Comparison of ENCODE assay signal across 9 cellular contexts in the genomic region with DNA sequence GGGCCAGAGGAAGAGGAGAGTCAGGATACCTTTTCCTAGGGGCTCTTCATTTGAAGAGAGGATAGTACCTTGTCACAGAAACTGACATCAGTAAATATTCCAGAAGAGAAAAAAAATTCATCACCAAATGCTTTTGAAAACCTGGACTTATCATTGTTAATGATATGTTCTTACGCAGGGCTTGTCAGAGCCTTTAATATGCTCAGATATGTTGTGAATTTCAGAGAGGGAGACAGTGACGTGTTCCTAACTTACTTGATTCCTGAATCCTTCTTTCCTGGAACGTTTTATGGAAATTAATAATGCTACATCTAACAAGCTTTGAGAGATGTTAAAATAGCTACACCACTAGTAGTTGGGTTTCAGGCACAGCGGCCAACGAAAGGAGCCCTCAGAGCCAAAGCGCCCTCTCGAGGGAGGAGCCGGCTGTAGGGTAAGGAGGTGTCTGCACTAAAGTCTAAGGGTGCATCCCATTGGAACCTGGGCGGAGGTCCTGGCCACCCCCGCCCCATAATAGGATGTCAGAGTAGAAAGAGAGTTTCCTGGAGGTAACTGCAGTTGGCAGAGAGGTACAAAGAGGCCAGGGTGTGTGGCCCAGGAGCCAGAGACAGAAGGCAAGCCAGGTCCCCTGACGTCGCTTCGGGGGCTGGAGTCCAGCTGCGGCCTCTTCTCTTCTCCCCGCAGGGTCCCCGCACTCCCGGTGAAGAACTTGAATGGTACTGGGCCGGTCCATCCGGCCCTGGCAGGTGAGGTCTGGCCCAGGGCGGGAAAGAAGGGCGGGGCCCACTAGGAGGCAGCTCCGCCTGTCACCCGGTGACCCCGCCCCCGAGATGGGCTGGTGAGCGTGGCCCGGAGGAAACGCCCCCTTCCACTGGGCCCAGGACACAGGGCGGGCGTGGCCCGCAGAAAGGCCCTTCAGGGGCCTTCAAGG. TPM values are rescaled to one million over a fixed set of nuclear protein-coding genes. Genes with fewer than 3 reads are reported as not detected.
A peak's percentile ranks its signal among the peaks of the same experiment; 100 is the strongest.
DNase-seq lines count a peak whose midpoint lies in the region; ATAC-seq and TF ChIP-seq lines count a peak whose summit lies in the region.
"Had no signal": no experiment of that assay in that cellular context is flagged by ENCODE, and none has a peak within 500 bp of the region (broad histone marks: within the 10 kb centered on the region; RNA-seq: fewer than 3 reads in every experiment).

No MANE protein-coding gene starts in this region.

- POLR2A ChIA-PET in SK-N-SH (lab: Yijun Ruan, JAX): no interaction called here

- ATAC-seq in psoas muscle: no peak
- ATAC-seq in HG02981 (IDR thresholded peaks at IDR 0.05; ENCODE audit: unreplicated experiment): no peak

- H3F3A ChIP-seq in SK-N-SH (replicated peaks; ENCODE audit: insufficient read depth): no peaks in the 10 kb centered on the region

- H3K36me3 ChIP-seq in psoas muscle (ENCODE audit: insufficient read depth in 1 of 2, low read depth in 1 of 2) (no peaks in the 10 kb centered on the region), SK-N-SH (replicated peaks in 1 of 2; ENCODE audit: control insufficient read depth in 1 of 2, insufficient read depth in 2 of 2, low read length in 1 of 2) (no peaks in the 10 kb centered on the region)

- H3K4me3 ChIP-seq in GM12875 (ENCODE audit: low read depth, low read length) (no peak overlapping the region), NB4 (ENCODE audit: low read depth, low read length) (no peak overlapping the region), fibroblast of the aortic adventitia (ENCODE audit: low read depth, low read length) (no peak overlapping the region), psoas muscle (no peak overlapping the region), SK-N-SH (ENCODE audit: low read depth in 2 of 2, low read length in 1 of 2) (no peak overlapping the region)

- no peak overlapping the region for H3K4me3 Mint-ChIP-seq in activated T-helper 1 cell treated with anti-CD3 and anti-CD28 coated beads, Interleukin-12 subunit alpha, Interleukin-12 subunit beta, Interleukin-2, Interleukin-4 antibody, amounts not matched to agents 30 ng/mL and 10 ng/mL and 1 ng/mL, durations not matched to agents 14 hours and 24 hours and 36 hours

- H3K9me3 Mint-ChIP-seq in activated T-helper 1 cell treated with anti-CD3 and anti-CD28 coated beads, Interleukin-12 subunit alpha, Interleukin-12 subunit beta, Interleukin-2, Interleukin-4 antibody, amounts not matched to agents 30 ng/mL and 10 ng/mL and 1 ng/mL, durations not matched to agents 14 hours and 24 hours and 36 hours: no peaks in the 10 kb centered on the region
- H3K9me3 Mint-ChIP-seq: nephron had no signal

- H3K27ac ChIP-seq in psoas muscle (no peak overlapping the region), SK-N-SH (ENCODE audit: low read depth in 2 of 2, low read length in 1 of 2) (no peak overlapping the region)

- no peak overlapping the region for H2AFZ ChIP-seq in SK-N-SH (ENCODE audit: low read depth)

- WGBS in psoas muscle, 3 donors: 12 to 14% (median 13%) methylated on average over 26 to 31 of the region's 31 CpGs
- 71% methylated on average over 12 of the region's 31 CpGs for WGBS in SK-N-SH (ENCODE audit: low lambda C conversion rate)

- no peak overlapping the region for H3K4me2 ChIP-seq in SK-N-SH

- CTCF ChIA-PET in SK-N-SH (lab: Yijun Ruan, JAX): interaction anchor here (0.6 to 1.6 kb wide), 3 partner anchors 82 to 1346 kb away, joined by 3 to 5 read pairs (median 4); no protein-coding TSS in a partner anchor

- no peaks in the 10 kb centered on the region for H3K79me2 ChIP-seq in SK-N-SH (ENCODE audit: insufficient read depth)

- no peak overlapping the region for H3K9ac ChIP-seq in SK-N-SH

- no peak for TF ChIP-seq EP300 in SK-N-SH (IDR thresholded peaks at IDR 0.05; ENCODE audit: borderline replicate concordance in 1 of 2, low read depth in 1 of 2, low read length in 1 of 2)

- H4K20me1 ChIP-seq in SK-N-SH (ENCODE audit: insufficient read depth): no peaks in the 10 kb centered on the region

- no peaks in the 10 kb centered on the region for H3K27me3 Mint-ChIP-seq in activated T-helper 1 cell treated with anti-CD3 and anti-CD28 coated beads, Interleukin-12 subunit alpha, Interleukin-12 subunit beta, Interleukin-2, Interleukin-4 antibody, amounts not matched to agents 30 ng/mL and 10 ng/mL and 1 ng/mL, durations not matched to agents 14 hours and 24 hours and 36 hours (ENCODE audit: insufficient read depth)

- H3K9me3 ChIP-seq in psoas muscle (no peaks in the 10 kb centered on the region), SK-N-SH (no peaks in the 10 kb centered on the region)

- peaks cover 11% of the 10 kb centered on the region for H3K4me1 Mint-ChIP-seq in activated T-helper 1 cell treated with anti-CD3 and anti-CD28 coated beads, Interleukin-12 subunit alpha, Interleukin-12 subunit beta, Interleukin-2, Interleukin-4 antibody, amounts not matched to agents 30 ng/mL and 10 ng/mL and 1 ng/mL, durations not matched to agents 14 hours and 24 hours and 36 hours (ENCODE audit: low read depth)

- TF ChIP-seq CTCF in GM12875 (IDR thresholded peaks at IDR 0.05; ENCODE audit: borderline replicate concordance, insufficient read depth, low read depth, low read length) (peak; percentile 42), NB4 (IDR thresholded peaks at IDR 0.05; ENCODE audit: low read depth, low read length) (peak; percentile 52), fibroblast of the aortic adventitia (IDR thresholded peaks at IDR 0.05; ENCODE audit: insufficient read depth, low read length) (peak; percentile 15), psoas muscle (IDR thresholded peaks at IDR 0.05) (no peak), SK-N-SH (IDR thresholded peaks at IDR 0.05) (no peak)

- no peaks in the 10 kb centered on the region for H3K9me2 ChIP-seq in SK-N-SH

- H3K27me3 ChIP-seq in psoas muscle (ENCODE audit: insufficient read depth in 3 of 3, low read length in 2 of 3): peaks cover 0 to 46% (median 7%) of the 10 kb centered on the region in 3 donors
- no peaks in the 10 kb centered on the region for H3K27me3 ChIP-seq in SK-N-SH (ENCODE audit: insufficient read depth)

- no peak for TF ChIP-seq RAD21 in SK-N-SH (IDR thresholded peaks at IDR 0.05; ENCODE audit: low read length)

- peak; percentile 44 for DNase-seq in NB4 (ENCODE audit: low read depth)
- peak; percentile 4 for DNase-seq in fibroblast of the aortic adventitia (ENCODE audit: low read depth)
- DNase-seq in psoas muscle: peak; percentile 53 to 65
- no peak for DNase-seq in SK-N-SH
- DNase-seq in cerebellar nuclear complex (lab: John Stamatoyannopoulos, UW): no peak
- DNase-seq in activated T-helper 1 cell treated with anti-CD3 and anti-CD28 coated beads, Interleukin-12 subunit alpha, Interleukin-12 subunit beta, Interleukin-2, Interleukin-4 antibody, amounts not matched to agents 30 ng/mL and 10 ng/mL and 1 ng/mL, durations not matched to agents 14 hours and 24 hours and 36 hours (ENCODE audit: low spot score): no peak

- H3K36me3 Mint-ChIP-seq in activated T-helper 1 cell treated with anti-CD3 and anti-CD28 coated beads, Interleukin-12 subunit alpha, Interleukin-12 subunit beta, Interleukin-2, Interleukin-4 antibody, amounts not matched to agents 30 ng/mL and 10 ng/mL and 1 ng/mL, durations not matched to agents 14 hours and 24 hours and 36 hours (ENCODE audit: low read depth): no peaks in the 10 kb centered on the region

- TF ChIP-seq POLR2A in NB4 (IDR thresholded peaks at IDR 0.05; ENCODE audit: extremely low read depth, insufficient read length): no peak

- H3K4me1 ChIP-seq in psoas muscle (no peaks in the 10 kb centered on the region), SK-N-SH (ENCODE audit: control insufficient read depth in 1 of 2, insufficient read depth in 2 of 2, low read depth in 1 of 2, low read length in 1 of 2) (peaks cover 0 to 7% of the 10 kb centered on the region in 2 experiments; a peak in 1 of 4 replicates)

- intact Hi-C loops in psoas muscle (cut with DNase I): no loop called here
- intact Hi-C loops in activated T-helper 1 cell treated with anti-CD3 and anti-CD28 coated beads, Interleukin-12 subunit alpha, Interleukin-12 subunit beta, Interleukin-2, Interleukin-4 antibody, amounts not matched to agents 30 ng/mL and 10 ng/mL and 1 ng/mL, durations not matched to agents 14 hours and 24 hours and 36 hours (cut with micrococcal nuclease): no loop called here

- no peak overlapping the region for H3K27ac Mint-ChIP-seq in activated T-helper 1 cell treated with anti-CD3 and anti-CD28 coated beads, Interleukin-12 subunit alpha, Interleukin-12 subunit beta, Interleukin-2, Interleukin-4 antibody, amounts not matched to agents 30 ng/mL and 10 ng/mL and 1 ng/mL, durations not matched to agents 14 hours and 24 hours and 36 hours
- H3K27ac Mint-ChIP-seq: nephron had no signal

RNA-seq across cellular contexts. Expression of gene DTX1, which starts 36.2 kb away (rescaled TPM):
- total RNA-seq in fibroblast of the aortic adventitia (ENCODE audit: low replicate concordance) (0.16 TPM in 1 of 2 replicates, not detected in the other), psoas muscle (1 to 10 TPM in 2 of 4 donors, under 1 TPM in 2; 0.49 to 2.4 (median 1.2) TPM)
- polyA plus RNA-seq in psoas muscle (under 1 TPM; 0.59 to 0.86 (median 0.69) TPM), SK-N-SH (2012; rRNA removed) (0.72 and 1.0 TPM in 2 replicates)
- polyA plus RNA-seq in SK-N-SH (2012; cell fraction: cytosol; rRNA removed): 0.40 and 0.96 TPM in 2 replicates
- 2.4 and 2.7 TPM in 2 replicates for polyA plus RNA-seq in SK-N-SH (2012; cell fraction: nucleus; rRNA removed)
- 0.29 TPM in 2 replicates for total RNA-seq in activated T-helper 1 cell treated with anti-CD3 and anti-CD28 coated beads, Interleukin-12 subunit alpha, Interleukin-12 subunit beta, Interleukin-2, Interleukin-4 antibody, amounts not matched to agents 30 ng/mL and 10 ng/mL and 1 ng/mL, durations not matched to agents 14 hours and 24 hours and 36 hours

RNA-seq across cellular contexts. Expression of gene RASAL1, which starts 42.8 kb away (rescaled TPM):
- not detected in 2 replicates for total RNA-seq in fibroblast of the aortic adventitia (ENCODE audit: low replicate concordance)
- under 1 TPM in 1 of 4 donors, not detected in 3; 0.89 TPM for total RNA-seq in psoas muscle
- polyA plus RNA-seq in psoas muscle: not detected
- polyA plus RNA-seq in SK-N-SH (2012; rRNA removed): not detected in 2 replicates
- not detected in 2 replicates for polyA plus RNA-seq in SK-N-SH (2012; cell fraction: cytosol; rRNA removed)
- polyA plus RNA-seq in SK-N-SH (2012; cell fraction: nucleus; rRNA removed): 0.04 TPM in 1 of 2 replicates, not detected in the other
- total RNA-seq in activated T-helper 1 cell treated with anti-CD3 and anti-CD28 coated beads, Interleukin-12 subunit alpha, Interleukin-12 subunit beta, Interleukin-2, Interleukin-4 antibody, amounts not matched to agents 30 ng/mL and 10 ng/mL and 1 ng/mL, durations not matched to agents 14 hours and 24 hours and 36 hours: 0.10 and 0.34 TPM in 2 replicates

RNA-seq across cellular contexts. Expression of gene CFAP73, which starts 56.8 kb away (rescaled TPM):
- total RNA-seq in fibroblast of the aortic adventitia (ENCODE audit: low replicate concordance) (not detected in 2 replicates), psoas muscle (not detected)
- polyA plus RNA-seq in psoas muscle (under 1 TPM; 0.17 to 0.35 (median 0.30) TPM), SK-N-SH (2012; rRNA removed) (not detected in 2 replicates)
- polyA plus RNA-seq in SK-N-SH (2012; cell fraction: cytosol; rRNA removed): not detected in 2 replicates
- polyA plus RNA-seq in SK-N-SH (2012; cell fraction: nucleus; rRNA removed): 0.05 and 0.14 TPM in 2 replicates
- 0.16 and 0.17 TPM in 2 replicates for total RNA-seq in activated T-helper 1 cell treated with anti-CD3 and anti-CD28 coated beads, Interleukin-12 subunit alpha, Interleukin-12 subunit beta, Interleukin-2, Interleukin-4 antibody, amounts not matched to agents 30 ng/mL and 10 ng/mL and 1 ng/mL, durations not matched to agents 14 hours and 24 hours and 36 hours

Comparison
In these comparisons a context has a peak if more than half of its experiments do, and no peak if none do; other contexts are left out.
1. CTCF ChIP-seq: peak in GM12875 (single experiment), NB4 (single experiment) and fibroblast of the aortic adventitia (single experiment); none in psoas muscle (single experiment) and SK-N-SH (single experiment).
2. DNase-seq: peak in NB4 (single experiment), fibroblast of the aortic adventitia (single experiment) and psoas muscle (2 of 2); none in SK-N-SH (single experiment), cerebellar nuclear complex (0 of 2) and activated T-helper 1 cell treated with anti-CD3 and anti-CD28 coated beads, Interleukin-12 subunit alpha, Interleukin-12 subunit beta, Interleukin-2, Interleukin-4 antibody, amounts not matched to agents 30 ng/mL and 10 ng/mL and 1 ng/mL, durations not matched to agents 14 hours and 24 hours and 36 hours (single experiment).